Comparison of ENCODE assay signal across 17 cellular contexts in genomic region chr5:445591-445990, GRCh38. TPM values are rescaled to one million over a fixed set of nuclear protein-coding genes. Genes with fewer than 3 reads are reported as not detected.
DNase-seq lines count a peak whose midpoint lies in the region; ATAC-seq lines count a peak whose summit lies in the region.
"Had no signal": no experiment of that assay in that cellular context is flagged by ENCODE, and none has a peak within 500 bp of the region (broad histone marks: within the 10 kb centered on the region; RNA-seq: fewer than 3 reads in every experiment).

No MANE protein-coding gene starts in this region.

- intact Hi-C loops in naive thymus-derived CD4-positive, alpha-beta T cell (cut with micrococcal nuclease): no loop called here

- no peak overlapping the region for H3K4me3 Mint-ChIP-seq in T-helper 2 cell treated with Interferon-gamma antibody and Interleukin-4, amounts not matched to agents 5 μg/mL and 100 μg/mL, for 36 hours
- H3K4me3 Mint-ChIP-seq in stimulated activated naive CD8-positive, alpha-beta T cell treated with anti-CD3 and anti-CD28 coated beads, Interleukin-15, Interleukin-2, amounts not matched to agents 100 ng/mL and 50 ng/mL, for 24 hours: no peak overlapping the region
- peak overlapping the region in 6 of 10 donors; percentile 6 to 59 (median 30) for H3K4me3 Mint-ChIP-seq in naive thymus-derived CD4-positive, alpha-beta T cell

- ATAC-seq in stimulated activated naive CD8-positive, alpha-beta T cell treated with anti-CD3 and anti-CD28 coated beads, Interleukin-15, Interleukin-2, amounts not matched to agents 100 U/mL and 50 U/mL, for 24 hours: no peak
- ATAC-seq in naive thymus-derived CD4-positive, alpha-beta T cell: no peak
- no peak for ATAC-seq in GM19452 (IDR thresholded peaks at IDR 0.05; ENCODE audit: unreplicated experiment)
- ATAC-seq: effector memory CD8-positive, alpha-beta T cell; pancreas had no signal

- peaks cover 0 to 48% (median 19%) of the 10 kb centered on the region in 3 experiments for H3K36me3 ChIP-seq in naive thymus-derived CD4-positive, alpha-beta T cell (ENCODE audit: control insufficient read depth in 2 of 3, insufficient read depth in 3 of 3, low read length in 3 of 3)

- peaks cover 48% of the 10 kb centered on the region for H3K36me3 Mint-ChIP-seq in T-helper 2 cell treated with Interferon-gamma antibody and Interleukin-4, amounts not matched to agents 5 μg/mL and 100 μg/mL, for 36 hours (ENCODE audit: low read depth)
- H3K36me3 Mint-ChIP-seq in stimulated activated naive CD8-positive, alpha-beta T cell treated with anti-CD3 and anti-CD28 coated beads, Interleukin-15, Interleukin-2, amounts not matched to agents 100 ng/mL and 50 ng/mL, for 24 hours (ENCODE audit: low read depth): peaks cover 49% of the 10 kb centered on the region
- H3K36me3 Mint-ChIP-seq in naive thymus-derived CD4-positive, alpha-beta T cell: peaks cover 26 to 46% (median 34%) of the 10 kb centered on the region in 5 donors

- no peaks in the 10 kb centered on the region for H3K27me3 ChIP-seq in naive thymus-derived CD4-positive, alpha-beta T cell (ENCODE audit: control insufficient read depth in 2 of 2, insufficient read depth in 2 of 2, low read length in 2 of 2)
- H3K27me3 ChIP-seq: adrenal gland, pancreas, upper lobe of left lung had no signal

- H3K9me3 Mint-ChIP-seq in T-helper 2 cell treated with Interferon-gamma antibody and Interleukin-4, amounts not matched to agents 5 μg/mL and 100 μg/mL, for 36 hours: peaks cover 6% of the 10 kb centered on the region
- H3K9me3 Mint-ChIP-seq in stimulated activated naive CD8-positive, alpha-beta T cell treated with anti-CD3 and anti-CD28 coated beads, Interleukin-15, Interleukin-2, amounts not matched to agents 100 ng/mL and 50 ng/mL, for 24 hours: peaks cover 4% of the 10 kb centered on the region
- H3K9me3 Mint-ChIP-seq in naive thymus-derived CD4-positive, alpha-beta T cell: peaks cover 0 to 5% (median 0%) of the 10 kb centered on the region in 11 donors
- H3K9me3 Mint-ChIP-seq: effector memory CD8-positive, alpha-beta T cell had no signal

- H3K4me3 ChIP-seq in naive thymus-derived CD4-positive, alpha-beta T cell (ENCODE audit: low read length): no peak overlapping the region
- H3K4me3 ChIP-seq: adrenal gland, pancreas, SK-N-MC, upper lobe of left lung had no signal

- H3K4me1 ChIP-seq in naive thymus-derived CD4-positive, alpha-beta T cell (ENCODE audit: control insufficient read depth in 2 of 2, insufficient read depth in 2 of 2, low read length in 2 of 2): peaks cover 12 to 18% of the 10 kb centered on the region in 2 donors

- H3K27me3 Mint-ChIP-seq in T-helper 2 cell treated with Interferon-gamma antibody and Interleukin-4, amounts not matched to agents 5 μg/mL and 100 μg/mL, for 36 hours (ENCODE audit: low read depth): no peaks in the 10 kb centered on the region
- no peaks in the 10 kb centered on the region for H3K27me3 Mint-ChIP-seq in stimulated activated naive CD8-positive, alpha-beta T cell treated with anti-CD3 and anti-CD28 coated beads, Interleukin-15, Interleukin-2, amounts not matched to agents 100 ng/mL and 50 ng/mL, for 24 hours
- no peaks in the 10 kb centered on the region for H3K27me3 Mint-ChIP-seq in naive thymus-derived CD4-positive, alpha-beta T cell
- H3K27me3 Mint-ChIP-seq: effector memory CD8-positive, alpha-beta T cell; IgD-negative memory B cell had no signal

- DNase-seq in T-helper 2 cell treated with Interferon-gamma antibody and Interleukin-4, amounts not matched to agents 5 μg/mL and 100 μg/mL, for 36 hours (ENCODE audit: low spot score): no peak
- DNase-seq in T-helper 2 cell (no peak), HuH-7.5 (ENCODE audit: low spot score) (no peak), NCI-H1048 (lab: John Stamatoyannopoulos, UW) (no peak)
- DNase-seq in stimulated activated naive CD8-positive, alpha-beta T cell treated with anti-CD3 and anti-CD28 coated beads, Interleukin-15, Interleukin-2, amounts not matched to agents 100 U/mL and 50 U/mL, for 24 hours: no peak
- DNase-seq in naive thymus-derived CD4-positive, alpha-beta T cell: no peak
- DNase-seq: C1 segment of cervical spinal cord; effector memory CD8-positive, alpha-beta T cell; NCI-H524 treated with DMSO at 0.1 percent for 48 hours; small intestine had no signal

- peak overlapping the region; percentile 47 for H3K27ac Mint-ChIP-seq in T-helper 2 cell treated with Interferon-gamma antibody and Interleukin-4, amounts not matched to agents 5 μg/mL and 100 μg/mL, for 36 hours
- peak overlapping the region; percentile 22 for H3K27ac Mint-ChIP-seq in stimulated activated naive CD8-positive, alpha-beta T cell treated with anti-CD3 and anti-CD28 coated beads, Interleukin-15, Interleukin-2, amounts not matched to agents 100 ng/mL and 50 ng/mL, for 24 hours
- peak overlapping the region in 3 of 9 donors; percentile 15 to 54 (median 33) for H3K27ac Mint-ChIP-seq in naive thymus-derived CD4-positive, alpha-beta T cell

- H3K27ac ChIP-seq in naive thymus-derived CD4-positive, alpha-beta T cell (ENCODE audit: low read depth, low read length): no peak overlapping the region
- H3K27ac ChIP-seq: adrenal gland, pancreas, SK-N-MC, upper lobe of left lung had no signal

- CTCF ChIA-PET in naive thymus-derived CD4-positive, alpha-beta T cell (lab: Charles Lee): interaction anchor here (0.7 to 2.4 kb wide), 4 partner anchors 9 to 26 kb away, joined by 3 to 7 read pairs (median 4); no protein-coding TSS in a partner anchor

- peaks cover 32% of the 10 kb centered on the region for H3K4me1 Mint-ChIP-seq in T-helper 2 cell treated with Interferon-gamma antibody and Interleukin-4, amounts not matched to agents 5 μg/mL and 100 μg/mL, for 36 hours (ENCODE audit: low read depth)
- peaks cover 47% of the 10 kb centered on the region for H3K4me1 Mint-ChIP-seq in stimulated activated naive CD8-positive, alpha-beta T cell treated with anti-CD3 and anti-CD28 coated beads, Interleukin-15, Interleukin-2, amounts not matched to agents 100 ng/mL and 50 ng/mL, for 24 hours (ENCODE audit: low read depth)
- H3K4me1 Mint-ChIP-seq in naive thymus-derived CD4-positive, alpha-beta T cell: peaks cover 37 to 66% (median 50%) of the 10 kb centered on the region in 7 donors

- POLR2A ChIA-PET in naive thymus-derived CD4-positive, alpha-beta T cell (lab: Charles Lee): interaction anchor here (0.8 to 2.5 kb wide), 3 partner anchors 18 to 34 kb away, joined by 3 to 9 read pairs (median 3); no protein-coding TSS in a partner anchor

- H3K9me3 ChIP-seq in naive thymus-derived CD4-positive, alpha-beta T cell (ENCODE audit: control insufficient read depth in 2 of 3, low read length in 3 of 3): no peaks in the 10 kb centered on the region
- H3K9me3 ChIP-seq: adrenal gland, pancreas, upper lobe of left lung had no signal

RNA-seq across cellular contexts. Expression of gene EXOC3, which starts 2.6 kb away (rescaled TPM):
- 100 to 1,000 TPM in 1 of 5 experiments, 10 to 100 TPM in 4; 79.1 to 105 (median 89.8) TPM for total RNA-seq in naive thymus-derived CD4-positive, alpha-beta T cell
- 10 to 100 TPM; 44.3 to 47.5 TPM for polyA plus RNA-seq in naive thymus-derived CD4-positive, alpha-beta T cell

Comparison
In these comparisons a context has a peak if more than half of its experiments do, and no peak if none do; other contexts are left out.
1. H3K4me3 Mint-ChIP-seq: peak in naive thymus-derived CD4-positive, alpha-beta T cell (6 of 10); none in T-helper 2 cell treated with Interferon-gamma antibody and Interleukin-4, amounts not matched to agents 5 μg/mL and 100 μg/mL, for 36 hours (single experiment) and stimulated activated naive CD8-positive, alpha-beta T cell treated with anti-CD3 and anti-CD28 coated beads, Interleukin-15, Interleukin-2, amounts not matched to agents 100 ng/mL and 50 ng/mL, for 24 hours (single experiment).